ENCODE assay signal across 26 cellular contexts in genomic region chr6:55782275-55782674, GRCh38.
"Had no signal": no experiment of that assay in that cellular context is flagged by ENCODE, and none has a peak within 500 bp of the region (broad histone marks: within the 10 kb centered on the region; RNA-seq: fewer than 3 reads in every experiment).

No MANE protein-coding gene starts in this region.

- H3K4me3 ChIP-seq: Peyer's patch, SJCRH30 had no signal

- DNase-seq: activated CD4-positive, alpha-beta memory T cell treated with anti-CD3 and anti-CD28 coated beads, Interleukin-2, amount 10 ng/mL, durations not matched to agents 7 days and 5 days; activated CD4-positive, alpha-beta T cell treated with anti-CD3 and anti-CD28 coated beads for 36 hours; activated CD4-positive, alpha-beta T cell treated with anti-CD3 and anti-CD28 coated beads, Interleukin-2, amount 50 U/mL, for 1 hour; activated gamma-delta T cell treated with Interleukin-2 at 50 U/mL for 16 hours; activated naive CD4-positive, alpha-beta T cell treated with anti-CD3 and anti-CD28 coated beads, Interleukin-2, amount 10 ng/mL, durations not matched to agents 7 days and 5 days; activated naive CD8-positive, alpha-beta T cell treated with anti-CD3 and anti-CD28 coated beads for 36 hours; activated T-cell treated with anti-CD3 and anti-CD28 coated beads, Interleukin-2, amount 50 U/mL, for 72 hours; brain microvascular endothelial cell; caudate nucleus; Kasumi-1; KBM-7; NCI-H146; NCI-H187 treated with DMSO at 0.1 percent for 48 hours; NCI-H345; NCI-H510A; NCI-H69; NK-92 treated with Interleukin-12 subunit alpha and Interleukin-12 subunit beta, amount 100 ng/mL, for 24 hours; OCI-M1; Peyer's patch; Right ventricle myocardium superior; SJCRH30; SK-N-SH; T-helper 1 cell had no signal

- H3K27me3 ChIP-seq: brain microvascular endothelial cell, Peyer's patch, SJCRH30 had no signal

- H3K9me3 Mint-ChIP-seq: activated CD4-positive, alpha-beta memory T cell treated with anti-CD3 and anti-CD28 coated beads, Interleukin-2, amount 10 ng/mL, durations not matched to agents 7 days and 5 days; activated naive CD4-positive, alpha-beta T cell treated with anti-CD3 and anti-CD28 coated beads, Interleukin-2, amount 10 ng/mL, durations not matched to agents 7 days and 5 days had no signal

- H3K36me3 ChIP-seq: brain microvascular endothelial cell, Peyer's patch had no signal

- H3K9me3 ChIP-seq: Peyer's patch, SJCRH30, SK-N-SH had no signal

- H3K4me3 Mint-ChIP-seq: activated CD4-positive, alpha-beta memory T cell treated with anti-CD3 and anti-CD28 coated beads, Interleukin-2, amount 10 ng/mL, durations not matched to agents 7 days and 5 days; activated CD4-positive, alpha-beta T cell treated with anti-CD3 and anti-CD28 coated beads for 36 hours; activated naive CD4-positive, alpha-beta T cell treated with anti-CD3 and anti-CD28 coated beads, Interleukin-2, amount 10 ng/mL, durations not matched to agents 7 days and 5 days; activated naive CD8-positive, alpha-beta T cell treated with anti-CD3 and anti-CD28 coated beads for 36 hours; activated T-cell treated with anti-CD3 and anti-CD28 coated beads, Interleukin-2, amount 50 U/mL, for 72 hours had no signal

- H3K4me1 ChIP-seq: Peyer's patch, SJCRH30 had no signal

- H3K27ac ChIP-seq: brain microvascular endothelial cell, Peyer's patch, RWPE1, SJCRH30, VCaP had no signal

- H3K27me3 Mint-ChIP-seq: activated CD4-positive, alpha-beta memory T cell treated with anti-CD3 and anti-CD28 coated beads, Interleukin-2, amount 10 ng/mL, durations not matched to agents 7 days and 5 days; activated CD4-positive, alpha-beta T cell treated with anti-CD3 and anti-CD28 coated beads for 36 hours; activated naive CD4-positive, alpha-beta T cell treated with anti-CD3 and anti-CD28 coated beads, Interleukin-2, amount 10 ng/mL, durations not matched to agents 7 days and 5 days; activated naive CD8-positive, alpha-beta T cell treated with anti-CD3 and anti-CD28 coated beads for 36 hours had no signal

- H3K27ac Mint-ChIP-seq: activated CD4-positive, alpha-beta memory T cell treated with anti-CD3 and anti-CD28 coated beads, Interleukin-2, amount 10 ng/mL, durations not matched to agents 7 days and 5 days; activated CD4-positive, alpha-beta T cell treated with anti-CD3 and anti-CD28 coated beads for 36 hours; activated naive CD4-positive, alpha-beta T cell treated with anti-CD3 and anti-CD28 coated beads, Interleukin-2, amount 10 ng/mL, durations not matched to agents 7 days and 5 days; activated naive CD8-positive, alpha-beta T cell treated with anti-CD3 and anti-CD28 coated beads for 36 hours; activated T-cell treated with anti-CD3 and anti-CD28 coated beads, Interleukin-2, amount 50 U/mL, for 72 hours; activated T-helper 2 cell treated with anti-CD3 and anti-CD28 coated beads, Interferon-gamma antibody, Interleukin-2, Interleukin-4, amounts not matched to agents 10 μg/mL and 5 μg/mL and 100 μg/mL, durations not matched to agents 14 hours and 24 hours and 36 hours had no signal

- ATAC-seq: activated CD4-positive, alpha-beta T cell treated with anti-CD3 and anti-CD28 coated beads for 36 hours; activated T-cell treated with anti-CD3 and anti-CD28 coated beads, Interleukin-2, amount 50 U/mL, for 72 hours had no signal

- H3K4me1 Mint-ChIP-seq: activated CD4-positive, alpha-beta memory T cell treated with anti-CD3 and anti-CD28 coated beads, Interleukin-2, amount 10 ng/mL, durations not matched to agents 7 days and 5 days; activated CD4-positive, alpha-beta T cell treated with anti-CD3 and anti-CD28 coated beads for 36 hours; activated naive CD4-positive, alpha-beta T cell treated with anti-CD3 and anti-CD28 coated beads, Interleukin-2, amount 10 ng/mL, durations not matched to agents 7 days and 5 days; activated naive CD8-positive, alpha-beta T cell treated with anti-CD3 and anti-CD28 coated beads for 36 hours had no signal

- H3K36me3 Mint-ChIP-seq: activated naive CD4-positive, alpha-beta T cell treated with anti-CD3 and anti-CD28 coated beads, Interleukin-2, amount 10 ng/mL, durations not matched to agents 7 days and 5 days; activated naive CD8-positive, alpha-beta T cell treated with anti-CD3 and anti-CD28 coated beads for 36 hours had no signal
